16 cellular contexts compared by ENCODE assay signal in the genomic region with DNA sequence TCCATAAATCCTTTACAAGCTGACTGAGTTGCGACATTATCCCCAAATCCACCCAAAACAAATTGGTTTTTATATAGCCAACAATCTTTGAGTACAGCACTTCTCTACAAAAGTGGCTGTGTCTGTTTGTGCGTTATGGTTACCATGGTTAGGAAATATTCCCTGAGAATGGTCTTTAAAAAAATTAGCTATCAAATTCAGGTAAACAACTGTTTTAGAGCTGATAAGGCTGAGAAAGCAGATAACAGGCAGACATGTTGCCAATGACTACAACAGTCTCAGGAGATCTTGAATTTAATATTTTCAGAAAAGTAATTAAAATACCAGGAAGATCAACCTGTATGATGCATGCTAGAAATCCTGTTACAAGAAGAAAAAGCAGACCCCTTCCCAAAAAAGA.
A peak's percentile ranks its signal among the peaks of the same experiment; 100 is the strongest.
DNase-seq lines count a peak whose midpoint lies in the region; ATAC-seq and TF ChIP-seq lines count a peak whose summit lies in the region.
"Had no signal": no experiment of that assay in that cellular context is flagged by ENCODE, and none has a peak within 500 bp of the region (broad histone marks: within the 10 kb centered on the region; RNA-seq: fewer than 3 reads in every experiment).

No MANE protein-coding gene starts in this region.

- H3K4me1 ChIP-seq in body of pancreas: peaks cover 5% of the 10 kb centered on the region
- H3K4me1 ChIP-seq: BLaER1 treated with 17β-estradiol and CSF1 and Interleukin-3, amounts not matched to agents 10 nM and 100 nM had no signal

- ATAC-seq in body of pancreas: peak; percentile 33
- no peak for ATAC-seq in left ventricle myocardium superior
- ATAC-seq: HCT116 had no signal

- no peaks in the 10 kb centered on the region for H3K27me3 ChIP-seq in body of pancreas
- H3K27me3 ChIP-seq: BLaER1 treated with 17β-estradiol and CSF1 and Interleukin-3, amounts not matched to agents 10 nM and 100 nM had no signal

- H3K4me3 ChIP-seq in body of pancreas: no peak overlapping the region
- H3K4me3 ChIP-seq: BLaER1 treated with 17β-estradiol and CSF1 and Interleukin-3, amounts not matched to agents 10 nM and 100 nM had no signal

- peak; percentile 12 for DNase-seq in CMK (ENCODE audit: low read depth)
- peak; percentile 19 for DNase-seq in OCI-M1 (lab: John Stamatoyannopoulos, UW)
- DNase-seq in body of pancreas: no peak
- DNase-seq in glomerular endothelial cell (ENCODE audit: extremely low read depth, low read depth, low spot score): peak; percentile 22
- no peak for DNase-seq in left ventricle myocardium superior
- DNase-seq in GM03348 (ENCODE audit: low spot score): no peak
- DNase-seq in iPS-NIHi11 (ENCODE audit: low spot score): no peak
- DNase-seq in HCEC 1CT: no peak
- DNase-seq: ACHN; Calu3; CD4-positive, CD25-positive, alpha-beta regulatory T cell; DND-41; GDM1 had no signal

- intact Hi-C loops in body of pancreas (cut with DNase I): no loop called here
- intact Hi-C loops in left ventricle myocardium superior (cut with micrococcal nuclease): no loop called here

- H3K9me3 ChIP-seq in body of pancreas: no peaks in the 10 kb centered on the region
- H3K9me3 ChIP-seq: BLaER1 treated with 17β-estradiol and CSF1 and Interleukin-3, amounts not matched to agents 10 nM and 100 nM had no signal

- no peak for TF ChIP-seq POLR2A in body of pancreas (IDR thresholded peaks at IDR 0.05)

- no peak for TF ChIP-seq CTCF in body of pancreas (IDR thresholded peaks at IDR 0.05)

- H3K36me3 ChIP-seq in body of pancreas (replicated peaks in 1 of 2; ENCODE audit: insufficient read depth in 1 of 2, low read depth in 2 of 2): no peaks in the 10 kb centered on the region
- H3K36me3 ChIP-seq: BLaER1 treated with 17β-estradiol and CSF1 and Interleukin-3, amounts not matched to agents 10 nM and 100 nM had no signal

- 38 to 43% methylated on average over 2 of the region's 2 CpGs for WGBS in body of pancreas, 2 donors

- H3K27ac ChIP-seq in body of pancreas: no peak overlapping the region
- H3K27ac ChIP-seq: BLaER1 treated with 17β-estradiol and CSF1 and Interleukin-3, amounts not matched to agents 10 nM and 100 nM; HL-60 had no signal

Comparison
In these comparisons a context has a peak if more than half of its experiments do, and no peak if none do; other contexts are left out.
1. DNase-seq: peak in CMK (single experiment), OCI-M1 (single experiment) and glomerular endothelial cell (single experiment); none in body of pancreas (0 of 4), left ventricle myocardium superior (single experiment), GM03348 (single experiment), iPS-NIHi11 (single experiment) and HCEC 1CT (single experiment).